ENCODE assay signal across 8 cellular contexts in the genomic region with DNA sequence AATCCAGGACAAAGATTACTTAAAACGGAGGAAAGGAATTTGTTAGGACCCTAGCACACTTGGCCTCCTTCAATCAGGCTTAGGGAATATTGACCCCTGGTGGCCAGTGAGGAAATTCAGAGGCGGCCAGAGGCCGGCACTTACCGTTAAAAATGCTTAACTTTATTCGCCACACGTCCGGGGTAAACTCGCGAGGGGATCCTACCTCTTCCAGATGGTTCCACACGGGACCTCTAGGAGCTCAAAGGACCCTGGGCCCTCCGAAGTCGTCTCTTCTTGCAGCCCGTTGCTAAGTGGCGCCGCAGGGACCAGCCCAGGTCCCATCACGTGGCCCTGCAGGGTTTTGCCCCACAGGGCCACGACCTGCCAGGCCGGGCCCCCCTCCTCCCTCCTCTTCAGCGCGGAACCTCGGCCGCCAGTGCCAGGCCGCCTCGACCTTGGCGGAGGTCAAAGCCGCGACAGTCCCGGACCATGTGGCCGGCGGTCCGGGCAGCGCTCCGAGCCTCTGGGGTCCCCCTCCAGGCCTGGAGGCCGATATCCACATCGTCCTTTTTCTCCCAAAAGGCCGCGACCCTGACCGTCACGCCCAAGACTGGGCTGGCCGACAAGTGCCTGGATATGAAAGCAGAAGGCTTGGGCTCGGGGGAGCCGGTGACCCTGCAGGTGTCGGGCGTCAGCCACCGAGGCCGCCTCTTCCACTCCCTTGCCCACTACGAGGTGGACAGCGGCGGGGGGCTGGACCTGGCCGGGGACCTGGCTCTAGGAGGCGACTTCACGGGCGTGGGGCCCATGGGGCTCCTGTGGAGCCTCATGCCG. TPM values are rescaled to one million over a fixed set of nuclear protein-coding genes. Genes with fewer than 3 reads are reported as not detected.
DNase-seq lines count a peak whose midpoint lies in the region; ATAC-seq and TF ChIP-seq lines count a peak whose summit lies in the region.

No MANE protein-coding gene starts in this region.

- POLR2A ChIA-PET in GM10248 (lab: Yijun Ruan, JAX): interaction anchor here (0.6 kb wide), 1 partner anchor 469 kb away, joined by 3 read pairs; no protein-coding TSS in a partner anchor
- POLR2A ChIA-PET in naive thymus-derived CD8-positive, alpha-beta T cell (lab: Charles Lee): interaction anchor here (0.8 to 2.2 kb wide), 6 partner anchors 16 to 143 kb away, joined by 3 to 8 read pairs (median 3); a partner anchor contains a TSS

- H3K36me3 Mint-ChIP-seq in naive thymus-derived CD8-positive, alpha-beta T cell: no peaks in the 10 kb centered on the region

- no peaks in the 10 kb centered on the region for H3K9me3 Mint-ChIP-seq in naive thymus-derived CD8-positive, alpha-beta T cell
- no peaks in the 10 kb centered on the region for H3K9me3 Mint-ChIP-seq in stimulated activated naive CD8-positive, alpha-beta T cell treated with anti-CD3 and anti-CD28 coated beads, Interleukin-15, amount 100 ng/mL, for 72 hours

- peak overlapping the region; percentile 75 to 89 (median 82) for H3K4me3 Mint-ChIP-seq in naive thymus-derived CD8-positive, alpha-beta T cell
- peak overlapping the region; percentile 75 to 87 for H3K4me3 Mint-ChIP-seq in stimulated activated naive CD8-positive, alpha-beta T cell treated with anti-CD3 and anti-CD28 coated beads, Interleukin-15, amount 100 ng/mL, for 72 hours

- peak; percentile 87 for ATAC-seq in naive thymus-derived CD8-positive, alpha-beta T cell
- peak; percentile 91 for ATAC-seq in stimulated activated naive CD8-positive, alpha-beta T cell treated with anti-CD3 and anti-CD28 coated beads, Interleukin-15, amount 100 ng/mL, for 72 hours
- no peak for ATAC-seq in HG02623 (IDR thresholded peaks at IDR 0.05; ENCODE audit: unreplicated experiment)

- DNase-seq in GM10248 (ENCODE audit: extremely low spot score) (peak; percentile 77), HuH-7 (ENCODE audit: low spot score) (peak; percentile 59), RKO (ENCODE audit: low spot score) (peak; percentile 78), fibroblast of pulmonary artery (ENCODE audit: low read depth) (peak; percentile 81)
- DNase-seq in activated effector memory CD4-positive, alpha-beta T cell treated with anti-CD3 and anti-CD28 coated beads, Interleukin-2, amount 50 U/mL, for 16 hours: peak; percentile 84
- peak; percentile 22 to 73 (median 50) for DNase-seq in naive thymus-derived CD8-positive, alpha-beta T cell
- DNase-seq in stimulated activated naive CD8-positive, alpha-beta T cell treated with anti-CD3 and anti-CD28 coated beads, Interleukin-15, amount 100 ng/mL, for 72 hours: peak; percentile 62 to 66

- peaks cover 4 to 11% (median 5%) of the 10 kb centered on the region in 4 donors for H3K4me1 Mint-ChIP-seq in naive thymus-derived CD8-positive, alpha-beta T cell
- H3K4me1 Mint-ChIP-seq in stimulated activated naive CD8-positive, alpha-beta T cell treated with anti-CD3 and anti-CD28 coated beads, Interleukin-15, amount 100 ng/mL, for 72 hours: peaks cover 18% of the 10 kb centered on the region

- H3K27me3 Mint-ChIP-seq in naive thymus-derived CD8-positive, alpha-beta T cell: peaks cover 0 to 11% (median 3%) of the 10 kb centered on the region in 5 donors
- H3K27me3 Mint-ChIP-seq in stimulated activated naive CD8-positive, alpha-beta T cell treated with anti-CD3 and anti-CD28 coated beads, Interleukin-15, amount 100 ng/mL, for 72 hours: peaks cover 23% of the 10 kb centered on the region

- H3K4me3 ChIP-seq in fibroblast of pulmonary artery (replicated peaks; ENCODE audit: low read depth, low read length): peak overlapping the region; percentile 49

- TF ChIP-seq CTCF in GM10248 (IDR thresholded peaks at IDR 0.05; ENCODE audit: control extremely low read depth, extremely low read depth, low read depth, missing control alignments) (peak; percentile 74), fibroblast of pulmonary artery (IDR thresholded peaks at IDR 0.05; ENCODE audit: low read length, missing control alignments) (peak; percentile 85)

- CTCF ChIA-PET in GM10248 (lab: Yijun Ruan, JAX): interaction anchor here (0.7 to 8.3 kb wide), 37 partner anchors 7 to 461 kb away, joined by 3 to 71 read pairs (median 4); a partner anchor contains a TSS

- peak overlapping the region in 7 of 10 donors; percentile 14 to 79 (median 34) for H3K27ac Mint-ChIP-seq in naive thymus-derived CD8-positive, alpha-beta T cell
- H3K27ac Mint-ChIP-seq in stimulated activated naive CD8-positive, alpha-beta T cell treated with anti-CD3 and anti-CD28 coated beads, Interleukin-15, amount 100 ng/mL, for 72 hours: peak overlapping the region; percentile 83 to 88

RNA-seq across cellular contexts. Expression of a gene that starts 11.1 kb away (rescaled TPM):
- total RNA-seq in naive thymus-derived CD8-positive, alpha-beta T cell: 1 to 10 TPM; 8.0 to 8.9 TPM
- 1 to 10 TPM; 4.5 to 7.0 (median 5.5) TPM for polyA plus RNA-seq in naive thymus-derived CD8-positive, alpha-beta T cell

RNA-seq across cellular contexts. Expression of a gene that starts 21.4 kb away (rescaled TPM):
- not detected for total RNA-seq in naive thymus-derived CD8-positive, alpha-beta T cell
- polyA plus RNA-seq in naive thymus-derived CD8-positive, alpha-beta T cell: not detected

RNA-seq across cellular contexts. Expression of a gene that starts 42.1 kb away (rescaled TPM):
- 1 to 10 TPM in 1 of 2 experiments, under 1 TPM in 1; 0.99 to 1.3 TPM for total RNA-seq in naive thymus-derived CD8-positive, alpha-beta T cell
- 1 to 10 TPM; 1.9 to 4.0 (median 2.7) TPM for polyA plus RNA-seq in naive thymus-derived CD8-positive, alpha-beta T cell
